1 cellular context compared by ENCODE assay signal in the genomic region with DNA sequence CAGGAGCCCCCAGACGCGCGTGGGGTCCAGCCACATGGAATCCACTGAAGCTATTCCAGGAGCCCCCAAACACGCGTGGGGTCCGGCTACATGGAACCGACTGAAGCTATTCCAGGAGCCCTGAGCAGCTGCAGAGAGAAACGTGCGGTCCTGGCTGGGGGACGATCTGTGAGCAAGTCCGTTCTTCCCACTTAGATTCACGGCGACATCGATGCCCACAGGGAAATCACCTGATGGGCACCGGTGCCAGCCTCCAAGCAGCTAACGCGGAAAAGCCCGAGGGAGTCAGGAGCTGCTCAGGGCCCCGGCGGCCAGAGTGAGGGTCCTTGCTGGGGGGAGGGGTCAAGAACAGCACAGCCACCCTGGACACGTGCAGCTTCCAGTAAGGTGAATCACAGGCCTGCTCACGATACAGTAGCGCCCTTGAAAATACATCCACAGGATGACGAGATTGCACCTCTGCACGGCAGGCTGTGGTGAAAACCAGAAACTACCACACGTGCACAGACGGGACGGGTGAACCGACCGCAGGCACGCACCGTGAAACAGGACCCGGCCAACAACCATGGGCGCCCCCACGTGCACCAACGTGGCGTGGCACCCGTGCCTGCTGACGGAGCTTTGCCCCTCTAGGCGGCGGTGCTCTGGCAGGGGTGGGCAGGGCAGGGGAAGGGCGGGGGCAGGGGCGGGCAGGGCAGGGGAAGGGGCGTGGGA.
TF ChIP-seq lines count a peak whose summit lies in the region.

No MANE protein-coding gene starts in this region.

TF ChIP-seq in GM23338, 12 proteins besides CTCF, POLR2A, EP300 and RAD21 (continued from another document):
- TF ChIP-seq, protein P1, sequence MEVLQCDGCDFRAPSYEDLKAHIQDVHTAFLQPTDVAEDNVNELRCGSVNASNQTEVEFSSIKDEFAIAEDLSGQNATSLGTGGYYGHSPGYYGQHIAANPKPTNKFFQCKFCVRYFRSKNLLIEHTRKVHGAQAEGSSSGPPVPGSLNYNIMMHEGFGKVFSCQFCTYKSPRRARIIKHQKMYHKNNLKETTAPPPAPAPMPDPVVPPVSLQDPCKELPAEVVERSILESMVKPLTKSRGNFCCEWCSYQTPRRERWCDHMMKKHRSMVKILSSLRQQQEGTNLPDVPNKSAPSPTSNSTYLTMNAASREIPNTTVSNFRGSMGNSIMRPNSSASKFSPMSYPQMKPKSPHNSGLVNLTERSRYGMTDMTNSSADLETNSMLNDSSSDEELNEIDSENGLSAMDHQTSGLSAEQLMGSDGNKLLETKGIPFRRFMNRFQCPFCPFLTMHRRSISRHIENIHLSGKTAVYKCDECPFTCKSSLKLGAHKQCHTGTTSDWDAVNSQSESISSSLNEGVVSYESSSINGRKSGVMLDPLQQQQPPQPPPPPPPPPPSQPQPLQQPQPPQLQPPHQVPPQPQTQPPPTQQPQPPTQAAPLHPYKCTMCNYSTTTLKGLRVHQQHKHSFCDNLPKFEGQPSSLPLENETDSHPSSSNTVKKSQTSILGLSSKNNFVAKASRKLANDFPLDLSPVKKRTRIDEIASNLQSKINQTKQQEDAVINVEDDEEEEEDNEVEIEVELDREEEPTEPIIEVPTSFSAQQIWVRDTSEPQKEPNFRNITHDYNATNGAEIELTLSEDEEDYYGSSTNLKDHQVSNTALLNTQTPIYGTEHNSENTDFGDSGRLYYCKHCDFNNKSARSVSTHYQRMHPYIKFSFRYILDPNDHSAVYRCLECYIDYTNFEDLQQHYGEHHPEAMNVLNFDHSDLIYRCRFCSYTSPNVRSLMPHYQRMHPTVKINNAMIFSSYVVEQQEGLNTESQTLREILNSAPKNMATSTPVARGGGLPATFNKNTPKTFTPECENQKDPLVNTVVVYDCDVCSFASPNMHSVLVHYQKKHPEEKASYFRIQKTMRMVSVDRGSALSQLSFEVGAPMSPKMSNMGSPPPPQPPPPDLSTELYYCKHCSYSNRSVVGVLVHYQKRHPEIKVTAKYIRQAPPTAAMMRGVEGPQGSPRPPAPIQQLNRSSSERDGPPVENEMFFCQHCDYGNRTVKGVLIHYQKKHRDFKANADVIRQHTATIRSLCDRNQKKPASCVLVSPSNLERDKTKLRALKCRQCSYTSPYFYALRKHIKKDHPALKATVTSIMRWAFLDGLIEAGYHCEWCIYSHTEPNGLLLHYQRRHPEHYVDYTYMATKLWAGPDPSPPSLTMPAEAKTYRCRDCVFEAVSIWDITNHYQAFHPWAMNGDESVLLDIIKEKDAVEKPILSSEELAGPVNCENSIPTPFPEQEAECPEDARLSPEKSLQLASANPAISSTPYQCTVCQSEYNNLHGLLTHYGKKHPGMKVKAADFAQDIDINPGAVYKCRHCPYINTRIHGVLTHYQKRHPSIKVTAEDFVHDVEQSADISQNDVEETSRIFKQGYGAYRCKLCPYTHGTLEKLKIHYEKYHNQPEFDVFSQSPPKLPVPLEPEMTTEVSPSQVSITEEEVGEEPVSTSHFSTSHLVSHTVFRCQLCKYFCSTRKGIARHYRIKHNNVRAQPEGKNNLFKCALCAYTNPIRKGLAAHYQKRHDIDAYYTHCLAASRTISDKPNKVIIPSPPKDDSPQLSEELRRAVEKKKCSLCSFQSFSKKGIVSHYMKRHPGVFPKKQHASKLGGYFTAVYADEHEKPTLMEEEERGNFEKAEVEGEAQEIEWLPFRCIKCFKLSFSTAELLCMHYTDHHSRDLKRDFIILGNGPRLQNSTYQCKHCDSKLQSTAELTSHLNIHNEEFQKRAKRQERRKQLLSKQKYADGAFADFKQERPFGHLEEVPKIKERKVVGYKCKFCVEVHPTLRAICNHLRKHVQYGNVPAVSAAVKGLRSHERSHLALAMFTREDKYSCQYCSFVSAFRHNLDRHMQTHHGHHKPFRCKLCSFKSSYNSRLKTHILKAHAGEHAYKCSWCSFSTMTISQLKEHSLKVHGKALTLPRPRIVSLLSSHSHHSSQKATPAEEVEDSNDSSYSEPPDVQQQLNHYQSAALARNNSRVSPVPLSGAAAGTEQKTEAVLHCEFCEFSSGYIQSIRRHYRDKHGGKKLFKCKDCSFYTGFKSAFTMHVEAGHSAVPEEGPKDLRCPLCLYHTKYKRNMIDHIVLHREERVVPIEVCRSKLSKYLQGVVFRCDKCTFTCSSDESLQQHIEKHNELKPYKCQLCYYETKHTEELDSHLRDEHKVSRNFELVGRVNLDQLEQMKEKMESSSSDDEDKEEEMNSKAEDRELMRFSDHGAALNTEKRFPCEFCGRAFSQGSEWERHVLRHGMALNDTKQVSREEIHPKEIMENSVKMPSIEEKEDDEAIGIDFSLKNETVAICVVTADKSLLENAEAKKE (CRISPR knock-in tag; IDR thresholded peaks at IDR 0.05), result no peak
- TF ChIP-seq POLR2AphosphoS5 (IDR thresholded peaks at IDR 0.05; ENCODE audit: low read depth), result no peak
- no peak for TF ChIP-seq JUNB (IDR thresholded peaks at IDR 0.05; ENCODE audit: unreplicated experiment)
- TF ChIP-seq, protein P2, sequence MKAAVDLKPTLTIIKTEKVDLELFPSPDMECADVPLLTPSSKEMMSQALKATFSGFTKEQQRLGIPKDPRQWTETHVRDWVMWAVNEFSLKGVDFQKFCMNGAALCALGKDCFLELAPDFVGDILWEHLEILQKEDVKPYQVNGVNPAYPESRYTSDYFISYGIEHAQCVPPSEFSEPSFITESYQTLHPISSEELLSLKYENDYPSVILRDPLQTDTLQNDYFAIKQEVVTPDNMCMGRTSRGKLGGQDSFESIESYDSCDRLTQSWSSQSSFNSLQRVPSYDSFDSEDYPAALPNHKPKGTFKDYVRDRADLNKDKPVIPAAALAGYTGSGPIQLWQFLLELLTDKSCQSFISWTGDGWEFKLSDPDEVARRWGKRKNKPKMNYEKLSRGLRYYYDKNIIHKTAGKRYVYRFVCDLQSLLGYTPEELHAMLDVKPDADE (IDR thresholded peaks at IDR 0.05), result no peak
- TF ChIP-seq, protein P3, sequence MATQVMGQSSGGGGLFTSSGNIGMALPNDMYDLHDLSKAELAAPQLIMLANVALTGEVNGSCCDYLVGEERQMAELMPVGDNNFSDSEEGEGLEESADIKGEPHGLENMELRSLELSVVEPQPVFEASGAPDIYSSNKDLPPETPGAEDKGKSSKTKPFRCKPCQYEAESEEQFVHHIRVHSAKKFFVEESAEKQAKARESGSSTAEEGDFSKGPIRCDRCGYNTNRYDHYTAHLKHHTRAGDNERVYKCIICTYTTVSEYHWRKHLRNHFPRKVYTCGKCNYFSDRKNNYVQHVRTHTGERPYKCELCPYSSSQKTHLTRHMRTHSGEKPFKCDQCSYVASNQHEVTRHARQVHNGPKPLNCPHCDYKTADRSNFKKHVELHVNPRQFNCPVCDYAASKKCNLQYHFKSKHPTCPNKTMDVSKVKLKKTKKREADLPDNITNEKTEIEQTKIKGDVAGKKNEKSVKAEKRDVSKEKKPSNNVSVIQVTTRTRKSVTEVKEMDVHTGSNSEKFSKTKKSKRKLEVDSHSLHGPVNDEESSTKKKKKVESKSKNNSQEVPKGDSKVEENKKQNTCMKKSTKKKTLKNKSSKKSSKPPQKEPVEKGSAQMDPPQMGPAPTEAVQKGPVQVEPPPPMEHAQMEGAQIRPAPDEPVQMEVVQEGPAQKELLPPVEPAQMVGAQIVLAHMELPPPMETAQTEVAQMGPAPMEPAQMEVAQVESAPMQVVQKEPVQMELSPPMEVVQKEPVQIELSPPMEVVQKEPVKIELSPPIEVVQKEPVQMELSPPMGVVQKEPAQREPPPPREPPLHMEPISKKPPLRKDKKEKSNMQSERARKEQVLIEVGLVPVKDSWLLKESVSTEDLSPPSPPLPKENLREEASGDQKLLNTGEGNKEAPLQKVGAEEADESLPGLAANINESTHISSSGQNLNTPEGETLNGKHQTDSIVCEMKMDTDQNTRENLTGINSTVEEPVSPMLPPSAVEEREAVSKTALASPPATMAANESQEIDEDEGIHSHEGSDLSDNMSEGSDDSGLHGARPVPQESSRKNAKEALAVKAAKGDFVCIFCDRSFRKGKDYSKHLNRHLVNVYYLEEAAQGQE (IDR thresholded peaks at IDR 0.05; ENCODE audit: unreplicated experiment), result no peak
